Comparison of ENCODE assay signal across 10 cellular contexts in the genomic region with DNA sequence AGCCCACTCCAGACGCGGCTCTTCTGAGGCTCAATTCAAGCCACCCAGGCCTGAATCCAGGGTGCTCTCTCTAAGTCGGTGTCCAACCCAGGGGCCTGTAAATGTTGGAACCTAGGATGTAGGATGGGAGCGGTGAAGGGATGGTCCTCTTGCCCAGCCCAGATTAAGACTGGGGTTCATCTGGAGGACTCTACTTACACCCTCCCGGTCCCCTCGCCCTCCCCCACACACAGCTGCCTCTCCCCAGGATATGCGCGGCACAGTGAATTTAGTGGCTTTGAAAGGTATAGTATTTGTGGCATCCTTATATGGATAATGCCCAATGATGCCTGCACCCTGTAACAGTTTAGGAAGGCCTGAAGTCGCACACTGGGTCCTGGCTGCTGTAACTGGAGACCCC. TPM values are rescaled to one million over a fixed set of nuclear protein-coding genes. Genes with fewer than 3 reads are reported as not detected.
A peak's percentile ranks its signal among the peaks of the same experiment; 100 is the strongest.
DNase-seq lines count a peak whose midpoint lies in the region; ATAC-seq, FAIRE-seq and TF ChIP-seq lines count a peak whose summit lies in the region.
"Had no signal": no experiment of that assay in that cellular context is flagged by ENCODE, and none has a peak within 500 bp of the region (broad histone marks: within the 10 kb centered on the region; RNA-seq: fewer than 3 reads in every experiment).

No MANE protein-coding gene starts in this region.

- H3K9me3 ChIP-seq in A549 = no peaks in the 10 kb centered on the region
- H3K9me3 ChIP-seq in ectodermal cell (ENCODE audit: control insufficient read depth, low read length) = no peaks in the 10 kb centered on the region

- H3K27ac Mint-ChIP-seq in naive thymus-derived CD8-positive, alpha-beta T cell = no peak overlapping the region

- peak overlapping the region; percentile 96 for H3K4me2 ChIP-seq in A549

- H3K4me3 ChIP-seq in A549 = peak overlapping the region; percentile 76
- peak overlapping the region; percentile 69 for H3K4me3 ChIP-seq in ectodermal cell (ENCODE audit: insufficient read depth, low read depth, low read length)

- peaks cover 19% of the 10 kb centered on the region for H3K27me3 ChIP-seq in ectodermal cell (ENCODE audit: control insufficient read depth, insufficient read depth, low read length, poor library complexity, severe bottlenecking)

- TF ChIP-seq RAD21 in A549 (conservative IDR thresholded peaks at IDR 0.05 in 1 of 2, IDR thresholded peaks at IDR 0.05 in 1 of 2) = no peak

- ATAC-seq in A549 (no peak), HG03196 (IDR thresholded peaks at IDR 0.05; ENCODE audit: unreplicated experiment) (peak; percentile 1), HG03280 (IDR thresholded peaks at IDR 0.05; ENCODE audit: unreplicated experiment) (no peak)
- ATAC-seq in naive thymus-derived CD8-positive, alpha-beta T cell = no peak

- TF ChIP-seq POLR2A in A549 (IDR thresholded peaks at IDR 0.05; ENCODE audit: low read length) = no peak

- FAIRE-seq in A549 (lab: Jason Lieb, UNC) = no peak

- DNase-seq in A549 (ENCODE audit: low read depth in 1 of 2, low spot score in 1 of 2) (no peak), activated gamma-delta T cell (lab: John Stamatoyannopoulos, UW) (no peak), SKM-1 treated with dmso at 0.1 percent for 144 hours (lab: John Stamatoyannopoulos, UW; ENCODE audit: unreplicated experiment) (no peak)
- no peak for DNase-seq in naive thymus-derived CD8-positive, alpha-beta T cell
- DNase-seq in stimulated activated CD4-positive, alpha-beta T cell treated with anti-CD3 and anti-CD28 coated beads, Interleukin-15, amount 100 ng/mL, for 24 hours = no peak
- DNase-seq: GDM1, PC-3 had no signal

- H3K4me1 Mint-ChIP-seq in naive thymus-derived CD8-positive, alpha-beta T cell = peaks cover 0 to 8% (median 5%) of the 10 kb centered on the region in 4 donors

- H3K36me3 ChIP-seq in ectodermal cell (ENCODE audit: control insufficient read depth, insufficient read depth, low read length) = no peaks in the 10 kb centered on the region

- POLR2A ChIA-PET in A549 (lab: Yijun Ruan, JAX) = no interaction called here
- POLR2A ChIA-PET in naive thymus-derived CD8-positive, alpha-beta T cell (lab: Charles Lee) = no interaction called here

- no peaks in the 10 kb centered on the region for H3K9me3 Mint-ChIP-seq in naive thymus-derived CD8-positive, alpha-beta T cell

- peaks cover 5% of the 10 kb centered on the region; the same call in 1 of the 3 replicates for H3K4me1 ChIP-seq in A549
- peaks cover 22% of the 10 kb centered on the region for H3K4me1 ChIP-seq in ectodermal cell (ENCODE audit: control insufficient read depth, insufficient read depth, low read length)

- no peaks in the 10 kb centered on the region for H3K36me3 Mint-ChIP-seq in naive thymus-derived CD8-positive, alpha-beta T cell

- TF ChIP-seq EP300 in A549 (IDR thresholded peaks at IDR 0.05) = no peak

- WGBS in A549 (ENCODE audit: missing lambda C conversion rate) = 73% methylated on average over 2 of the region's 9 CpGs
- WGBS in ectodermal cell, 2 experiments = 31 to 36% methylated on average over 7 to 9 of the region's 9 CpGs

- CTCF ChIA-PET in A549 (lab: Yijun Ruan, JAX) = no interaction called here

- peaks cover 16 to 52% (median 34%) of the 10 kb centered on the region in 5 donors for H3K27me3 Mint-ChIP-seq in naive thymus-derived CD8-positive, alpha-beta T cell

- H3K4me3 Mint-ChIP-seq in naive thymus-derived CD8-positive, alpha-beta T cell = peak overlapping the region in 9 of 10 donors; percentile 13 to 62 (median 57)

- no peak for TF ChIP-seq CTCF in A549 (IDR thresholded peaks at IDR 0.05)

- H3K27ac ChIP-seq in A549 (peak overlapping the region; percentile 57 to 88; a peak in 5 of 6 replicates), ectodermal cell (ENCODE audit: insufficient read depth, low read depth, low read length, poor library complexity, severe bottlenecking) (peak overlapping the region; percentile 9)

TF ChIP-seq in A549, 52 proteins besides CTCF, POLR2A, EP300 and RAD21:
- TF ChIP-seq TP53 (CRISPR knock-in tag; IDR thresholded peaks at IDR 0.05) (no peak), RNF2 (IDR thresholded peaks at IDR 0.05; ENCODE audit: borderline replicate concordance, low read depth) (no peak), HDAC2 (IDR thresholded peaks at IDR 0.05) (no peak), NR3C1 (IDR thresholded peaks at IDR 0.05) (no peak), JUNB (IDR thresholded peaks at IDR 0.05) (no peak), FOSB (CRISPR knock-in tag; IDR thresholded peaks at IDR 0.05) (no peak), CBX2 (IDR thresholded peaks at IDR 0.05; ENCODE audit: borderline replicate concordance, low read depth) (no peak), HOXB5 (CRISPR knock-in tag; IDR thresholded peaks at IDR 0.05) (no peak), JUN (IDR thresholded peaks at IDR 0.05) (no peak), HOXB13 (CRISPR knock-in tag; IDR thresholded peaks at IDR 0.05; ENCODE audit: low read depth) (no peak)
- TF ChIP-seq, protein P1, sequence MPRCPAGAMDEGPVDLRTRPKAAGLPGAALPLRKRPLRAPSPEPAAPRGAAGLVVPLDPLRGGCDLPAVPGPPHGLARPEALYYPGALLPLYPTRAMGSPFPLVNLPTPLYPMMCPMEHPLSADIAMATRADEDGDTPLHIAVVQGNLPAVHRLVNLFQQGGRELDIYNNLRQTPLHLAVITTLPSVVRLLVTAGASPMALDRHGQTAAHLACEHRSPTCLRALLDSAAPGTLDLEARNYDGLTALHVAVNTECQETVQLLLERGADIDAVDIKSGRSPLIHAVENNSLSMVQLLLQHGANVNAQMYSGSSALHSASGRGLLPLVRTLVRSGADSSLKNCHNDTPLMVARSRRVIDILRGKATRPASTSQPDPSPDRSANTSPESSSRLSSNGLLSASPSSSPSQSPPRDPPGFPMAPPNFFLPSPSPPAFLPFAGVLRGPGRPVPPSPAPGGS (IDR thresholded peaks at IDR 0.05) = no peak
- TF ChIP-seq, protein P2, sequence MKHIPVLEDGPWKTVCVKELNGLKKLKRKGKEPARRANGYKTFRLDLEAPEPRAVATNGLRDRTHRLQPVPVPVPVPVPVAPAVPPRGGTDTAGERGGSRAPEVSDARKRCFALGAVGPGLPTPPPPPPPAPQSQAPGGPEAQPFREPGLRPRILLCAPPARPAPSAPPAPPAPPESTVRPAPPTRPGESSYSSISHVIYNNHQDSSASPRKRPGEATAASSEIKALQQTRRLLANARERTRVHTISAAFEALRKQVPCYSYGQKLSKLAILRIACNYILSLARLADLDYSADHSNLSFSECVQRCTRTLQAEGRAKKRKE (CRISPR knock-in tag; IDR thresholded peaks at IDR 0.05; ENCODE audit: low read depth) = no peak
- TF ChIP-seq, protein P3, sequence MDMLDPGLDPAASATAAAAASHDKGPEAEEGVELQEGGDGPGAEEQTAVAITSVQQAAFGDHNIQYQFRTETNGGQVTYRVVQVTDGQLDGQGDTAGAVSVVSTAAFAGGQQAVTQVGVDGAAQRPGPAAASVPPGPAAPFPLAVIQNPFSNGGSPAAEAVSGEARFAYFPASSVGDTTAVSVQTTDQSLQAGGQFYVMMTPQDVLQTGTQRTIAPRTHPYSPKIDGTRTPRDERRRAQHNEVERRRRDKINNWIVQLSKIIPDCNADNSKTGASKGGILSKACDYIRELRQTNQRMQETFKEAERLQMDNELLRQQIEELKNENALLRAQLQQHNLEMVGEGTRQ (IDR thresholded peaks at IDR 0.05) = no peak
- TF ChIP-seq, protein P4, sequence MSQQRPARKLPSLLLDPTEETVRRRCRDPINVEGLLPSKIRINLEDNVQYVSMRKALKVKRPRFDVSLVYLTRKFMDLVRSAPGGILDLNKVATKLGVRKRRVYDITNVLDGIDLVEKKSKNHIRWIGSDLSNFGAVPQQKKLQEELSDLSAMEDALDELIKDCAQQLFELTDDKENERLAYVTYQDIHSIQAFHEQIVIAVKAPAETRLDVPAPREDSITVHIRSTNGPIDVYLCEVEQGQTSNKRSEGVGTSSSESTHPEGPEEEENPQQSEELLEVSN (IDR thresholded peaks at IDR 0.05; ENCODE audit: borderline replicate concordance, low read depth) = no peak
- TF ChIP-seq, protein P5, sequence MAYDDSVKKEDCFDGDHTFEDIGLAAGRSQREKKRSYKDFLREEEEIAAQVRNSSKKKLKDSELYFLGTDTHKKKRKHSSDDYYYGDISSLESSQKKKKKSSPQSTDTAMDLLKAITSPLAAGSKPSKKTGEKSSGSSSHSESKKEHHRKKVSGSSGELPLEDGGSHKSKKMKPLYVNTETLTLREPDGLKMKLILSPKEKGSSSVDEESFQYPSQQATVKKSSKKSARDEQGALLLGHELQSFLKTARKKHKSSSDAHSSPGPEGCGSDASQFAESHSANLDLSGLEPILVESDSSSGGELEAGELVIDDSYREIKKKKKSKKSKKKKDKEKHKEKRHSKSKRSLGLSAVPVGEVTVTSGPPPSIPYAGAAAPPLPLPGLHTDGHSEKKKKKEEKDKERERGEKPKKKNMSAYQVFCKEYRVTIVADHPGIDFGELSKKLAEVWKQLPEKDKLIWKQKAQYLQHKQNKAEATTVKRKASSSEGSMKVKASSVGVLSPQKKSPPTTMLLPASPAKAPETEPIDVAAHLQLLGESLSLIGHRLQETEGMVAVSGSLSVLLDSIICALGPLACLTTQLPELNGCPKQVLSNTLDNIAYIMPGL (CRISPR knock-in tag; IDR thresholded peaks at IDR 0.05; ENCODE audit: borderline replicate concordance) = no peak

RNA-seq across cellular contexts. Expression of a gene that starts 0.9 kb away (rescaled TPM):
- 9.4 and 9.8 TPM in 2 replicates for polyA plus RNA-seq in A549 (2011; rRNA removed)
- polyA plus RNA-seq in A549 (2012; cell fraction: cytosol; rRNA removed) = 2.5 and 3.3 TPM in 2 replicates
- 10.8 and 12.6 TPM in 2 replicates for polyA plus RNA-seq in A549 (2012; cell fraction: nucleus; rRNA removed)
- polyA plus RNA-seq in A549 (2017; fragmentation: RNase III; extraction: RNeasy Plus Mini Kit Qiagen cat#74134 plus additional on column Dnase treatment) = 6.3 to 7.4 TPM (median 6.5 TPM) in 3 replicates
- 15.4 and 15.5 TPM in 2 replicates for polyA minus RNA-seq in A549 (2011; rRNA and poly(A)+ RNA removed)
- 29.8 TPM for polyA plus RNA-seq in ectodermal cell (2013, experiment 1 of 4)
- polyA plus RNA-seq in ectodermal cell (2013, experiment 2 of 4) = 44.7 TPM
- polyA plus RNA-seq in ectodermal cell (2013, experiment 3 of 4) = 27.4 TPM
- polyA plus RNA-seq in ectodermal cell (2013, experiment 4 of 4) = 32.8 TPM
- total RNA-seq in naive thymus-derived CD8-positive, alpha-beta T cell = under 1 TPM; 0.08 to 0.21 TPM
- polyA plus RNA-seq in naive thymus-derived CD8-positive, alpha-beta T cell = under 1 TPM in 1 of 3 donors, not detected in 2; 0.01 TPM
